11 cellular contexts compared by ENCODE assay signal in the genomic region with DNA sequence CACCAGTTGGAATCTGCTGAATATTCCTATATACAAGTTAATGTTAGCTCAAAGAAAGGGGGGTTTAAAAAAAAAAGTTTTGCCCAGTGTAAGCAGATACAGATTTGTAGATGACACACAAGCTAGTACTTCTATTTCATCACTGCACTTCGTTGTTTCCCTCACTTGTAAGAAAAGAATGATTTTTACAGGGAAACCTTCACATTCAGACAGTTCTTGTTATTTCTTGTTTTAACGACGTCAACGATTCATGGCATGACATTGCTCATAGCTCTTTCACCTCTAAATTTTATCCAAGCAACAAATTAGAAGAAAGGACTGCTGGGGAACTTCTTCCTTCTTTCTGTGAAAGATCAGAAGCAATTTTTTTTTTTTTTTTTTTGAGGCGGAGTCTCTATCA. TPM values are rescaled to one million over a fixed set of nuclear protein-coding genes. Genes with fewer than 3 reads are reported as not detected.
DNase-seq lines count a peak whose midpoint lies in the region; ATAC-seq, FAIRE-seq and TF ChIP-seq lines count a peak whose summit lies in the region.
"Had no signal": no experiment of that assay in that cellular context is flagged by ENCODE, and none has a peak within 500 bp of the region (broad histone marks: within the 10 kb centered on the region; RNA-seq: fewer than 3 reads in every experiment).

No MANE protein-coding gene starts in this region.

- ATAC-seq in T-helper 17 cell (no peak), GM19397 (IDR thresholded peaks at IDR 0.05; ENCODE audit: unreplicated experiment) (no peak)
- ATAC-seq: HCT116 had no signal

- DNase-seq in GM19239 (ENCODE audit: insufficient read length, low spot score) (no peak), T-helper 17 cell (no peak), endothelial cell (ENCODE audit: low spot score) (no peak), smooth muscle cell (lab: John Stamatoyannopoulos, UW; ENCODE audit: unreplicated experiment) (no peak), AG08396 (ENCODE audit: low spot score) (no peak), OCI-M2 (lab: John Stamatoyannopoulos, UW; ENCODE audit: unreplicated experiment) (no peak), C1 segment of cervical spinal cord (lab: John Stamatoyannopoulos, UW) (no peak)
- DNase-seq: Right ventricle myocardium superior had no signal

- H3K79me2 ChIP-seq in smooth muscle cell (ENCODE audit: low read depth): peaks cover 3% of the 10 kb centered on the region

- no peaks in the 10 kb centered on the region for H3K27me3 ChIP-seq in smooth muscle cell (ENCODE audit: low read depth)

- no peaks in the 10 kb centered on the region for H3K36me3 ChIP-seq in smooth muscle cell (ENCODE audit: low read depth)

- peak overlapping the region; percentile 97 for H3K27ac ChIP-seq in smooth muscle cell (ENCODE audit: low read depth)

- H3K9me3 ChIP-seq in T-helper 17 cell (ENCODE audit: control insufficient read depth, low read length, poor library complexity, severe bottlenecking) (no peaks in the 10 kb centered on the region), smooth muscle cell (replicated peaks; ENCODE audit: low read depth) (no peaks in the 10 kb centered on the region)

- H3K4me2 ChIP-seq in smooth muscle cell: peak overlapping the region; percentile 64

- H3K4me3 Mint-ChIP-seq in T-helper 17 cell (peak overlapping the region; percentile 74), endothelial cell (ENCODE audit: unreplicated experiment) (no peak overlapping the region)

- no peak overlapping the region for H3K4me3 ChIP-seq in smooth muscle cell

- H3K27me3 Mint-ChIP-seq in T-helper 17 cell (no peaks in the 10 kb centered on the region), endothelial cell (ENCODE audit: unreplicated experiment) (no peaks in the 10 kb centered on the region)

- H3K9me3 Mint-ChIP-seq in endothelial cell (ENCODE audit: unreplicated experiment): no peaks in the 10 kb centered on the region

- H3K27ac Mint-ChIP-seq in T-helper 17 cell (peak overlapping the region; percentile 93), endothelial cell (ENCODE audit: unreplicated experiment) (peak overlapping the region; percentile 74)

- peak overlapping the region; percentile 15 for H3K9ac ChIP-seq in smooth muscle cell (ENCODE audit: low read depth)

- H3K36me3 Mint-ChIP-seq in T-helper 17 cell (ENCODE audit: low read depth) (no peaks in the 10 kb centered on the region), endothelial cell (ENCODE audit: low read depth, unreplicated experiment) (no peaks in the 10 kb centered on the region)

- peak; percentile 18 for FAIRE-seq in GM19239 (lab: Jason Lieb, UNC)

- peaks cover 38% of the 10 kb centered on the region for H3K4me1 Mint-ChIP-seq in T-helper 17 cell
- H3K4me1 Mint-ChIP-seq in endothelial cell (ENCODE audit: unreplicated experiment): peaks cover 54% of the 10 kb centered on the region

- 46% methylated on average over 5 of the region's 5 CpGs for WGBS in smooth muscle cell (ENCODE audit: low lambda C conversion rate)

- H4K20me1 ChIP-seq in smooth muscle cell (ENCODE audit: low read depth): no peaks in the 10 kb centered on the region

- peak overlapping the region; percentile 23 for H2AFZ ChIP-seq in smooth muscle cell (ENCODE audit: low read depth)

- H3K4me1 ChIP-seq in smooth muscle cell (ENCODE audit: low read depth): peaks cover 50% of the 10 kb centered on the region

- peaks cover 31% of the 10 kb centered on the region for H3F3A ChIP-seq in smooth muscle cell (ENCODE audit: low read depth)

- no peak for TF ChIP-seq CTCF in endothelial cell (IDR thresholded peaks at IDR 0.05; ENCODE audit: unreplicated experiment)
- TF ChIP-seq CTCF in smooth muscle cell (IDR thresholded peaks at IDR 0.05; ENCODE audit: borderline replicate concordance, insufficient read depth, poor library complexity, severe bottlenecking): no peak

RNA-seq across cellular contexts. Expression of gene C1orf105, which starts 25.7 kb away (rescaled TPM):
- total RNA-seq in T-helper 17 cell (not detected), endothelial cell (ENCODE audit: unreplicated experiment) (0.85 TPM), smooth muscle cell (not detected in 2 replicates)
- polyA plus RNA-seq in smooth muscle cell: 0.24 TPM in 1 of 2 replicates, not detected in the other
- total RNA-seq: dermis blood vessel endothelial cell had no signal

RNA-seq across cellular contexts. Expression of gene PIGC, which starts 49.1 kb away (rescaled TPM):
- total RNA-seq in T-helper 17 cell: 10 to 100 TPM; 21.4 to 24.9 TPM
- total RNA-seq in endothelial cell (ENCODE audit: unreplicated experiment): 23.7 TPM
- total RNA-seq in smooth muscle cell: 25.3 and 28.9 TPM in 2 replicates
- 32.0 and 41.1 TPM in 2 replicates for polyA plus RNA-seq in smooth muscle cell
